ENCODE assay signal across 8 cellular contexts in genomic region chr22:22060200-22061084, GRCh38.
DNase-seq lines count a peak whose midpoint lies in the region; ATAC-seq, FAIRE-seq and TF ChIP-seq lines count a peak whose summit lies in the region.

No MANE protein-coding gene starts in this region.

- no peak for ATAC-seq in HG03520 (IDR thresholded peaks at IDR 0.05; ENCODE audit: unreplicated experiment)

- no peaks in the 10 kb centered on the region for H3K36me3 ChIP-seq in MG63
- no peaks in the 10 kb centered on the region for H3K36me3 ChIP-seq in esophagus squamous epithelium
- no peaks in the 10 kb centered on the region for H3K36me3 ChIP-seq in neural cell (ENCODE audit: insufficient read depth, low read length)

- FAIRE-seq in urothelium cell line (lab: Jason Lieb, UNC): peak; percentile 66

- no peak for TF ChIP-seq POLR2A in esophagus squamous epithelium (IDR thresholded peaks at IDR 0.05)

- no peak for TF ChIP-seq EP300 in neural cell (conservative IDR thresholded peaks at IDR 0.05; ENCODE audit: poor library complexity, severe bottlenecking)

- H3K27ac ChIP-seq in esophagus squamous epithelium: peak overlapping the region in 2 of 4 donors; percentile 68 to 83
- H3K27ac ChIP-seq in neural cell (ENCODE audit: low read length): no peak overlapping the region

- no peaks in the 10 kb centered on the region for H3F3A ChIP-seq in neural cell (ENCODE audit: insufficient read depth, low read length, poor library complexity, severe bottlenecking)

- no peaks in the 10 kb centered on the region for H3K79me2 ChIP-seq in neural cell (replicated peaks; ENCODE audit: insufficient read depth, low read length)

- no peak overlapping the region for H2AFZ ChIP-seq in neural cell (ENCODE audit: low read depth, low read length)

- H3K9me2 ChIP-seq in neural cell (ENCODE audit: insufficient read depth, low read length): no peaks in the 10 kb centered on the region

- H3K4me3 ChIP-seq in MG63 (no peak overlapping the region), esophagus squamous epithelium (no peak overlapping the region), neural cell (ENCODE audit: low read length) (no peak overlapping the region)

- H3K9me3 ChIP-seq in MG63 (no peaks in the 10 kb centered on the region), esophagus squamous epithelium (no peaks in the 10 kb centered on the region), neural cell (ENCODE audit: low read length) (no peaks in the 10 kb centered on the region)

- intact Hi-C loops in esophagus squamous epithelium (cut with DNase I): no loop called here

- H3K4me1 ChIP-seq in esophagus squamous epithelium: peaks cover 0 to 7% (median 3%) of the 10 kb centered on the region in 3 donors

- H3K4me2 ChIP-seq in neural cell (ENCODE audit: low read length): no peak overlapping the region

- no peak for TF ChIP-seq RAD21 in neural cell (conservative IDR thresholded peaks at IDR 0.05)

- H4K20me1 ChIP-seq in neural cell (ENCODE audit: insufficient read depth): no peaks in the 10 kb centered on the region

- no peak overlapping the region for H3K9ac ChIP-seq in neural cell (ENCODE audit: low read length)

- DNase-seq in NCI-H524 (lab: John Stamatoyannopoulos, UW) (peak; percentile 44 to 61), NCI-H524 treated with DMSO at 0.1 percent for 48 hours (lab: John Stamatoyannopoulos, UW) (no peak), MG63 (peak; percentile 64), esophagus squamous epithelium (lab: John Stamatoyannopoulos, UW) (no peak), urothelium cell line (ENCODE audit: low spot score) (peak; percentile 79)
- peak; percentile 76 to 78 for DNase-seq in activated CD4-positive, alpha-beta T cell treated with anti-CD3 and anti-CD28 coated beads, Interleukin-2, amount 50 U/mL, for 48 hours

- 51 to 74% methylated on average over 9 of the region's 11 CpGs for whole genome bisulfite sequencing in esophagus squamous epithelium, 2 donors

- H3K27me3 ChIP-seq in MG63 (no peaks in the 10 kb centered on the region), esophagus squamous epithelium (peaks cover 0 to 45% (median 0%) of the 10 kb centered on the region in 4 donors), neural cell (ENCODE audit: insufficient read depth, low read depth, low read length) (peaks cover 2% of the 10 kb centered on the region)

- TF ChIP-seq CTCF in esophagus squamous epithelium (IDR thresholded peaks at IDR 0.05): peak in 5 of 6 experiments; percentile 10 to 61 (median 26)
- peak; percentile 40 for TF ChIP-seq CTCF in neural cell (IDR thresholded peaks at IDR 0.05; ENCODE audit: poor library complexity, severe bottlenecking)

TF ChIP-seq in neural cell, 6 proteins besides CTCF, POLR2A, EP300 and RAD21:
- TF ChIP-seq SMC3 (conservative IDR thresholded peaks at IDR 0.05; ENCODE audit: poor library complexity): no peak
- no peak for TF ChIP-seq EZH2 (IDR thresholded peaks at IDR 0.05; ENCODE audit: borderline replicate concordance, insufficient read depth, low read length, poor library complexity, severe bottlenecking)
- TF ChIP-seq MXI1 (conservative IDR thresholded peaks at IDR 0.05; ENCODE audit: poor library complexity, severe bottlenecking): no peak
- no peak for TF ChIP-seq REST (IDR thresholded peaks at IDR 0.05; ENCODE audit: borderline replicate concordance)
- TF ChIP-seq POLR2AphosphoS5 (IDR thresholded peaks at IDR 0.05): no peak
- TF ChIP-seq TAF1 (IDR thresholded peaks at IDR 0.05; ENCODE audit: low read depth): no peak

Comparison
In these comparisons a context has a peak if more than half of its experiments do, and no peak if none do; other contexts are left out.
1. DNase-seq: peak in NCI-H524 (2 of 2), MG63 (single experiment), activated CD4-positive, alpha-beta T cell treated with anti-CD3 and anti-CD28 coated beads, Interleukin-2, amount 50 U/mL, for 48 hours (2 of 2) and urothelium cell line (single experiment); none in NCI-H524 treated with DMSO at 0.1 percent for 48 hours (single experiment) and esophagus squamous epithelium (single experiment).